Comparison of ENCODE assay signal across 8 cellular contexts in genomic region chr13:48303331-48304131, GRCh38. TPM values are rescaled to one million over a fixed set of nuclear protein-coding genes. Genes with fewer than 3 reads are reported as not detected.
A peak's percentile ranks its signal among the peaks of the same experiment; 100 is the strongest.
DNase-seq lines count a peak whose midpoint lies in the region; ATAC-seq, FAIRE-seq and TF ChIP-seq lines count a peak whose summit lies in the region.

Gene RB1, plus strand, starts transcription at chr13:48303751. Its CDS starts 162 bp downstream, at chr13:48303913.

- H3K9me3 ChIP-seq in ascending aorta: no peaks in the 10 kb centered on the region
- no peaks in the 10 kb centered on the region for H3K9me3 ChIP-seq in right cardiac atrium (ENCODE audit: control insufficient read depth, low read length)

- no peak for TF ChIP-seq CTCF in ascending aorta (IDR thresholded peaks at IDR 0.05)

- peak; percentile 60 for DNase-seq in NCI-H1694 treated with DMSO at 0.1 percent for 48 hours (lab: John Stamatoyannopoulos, UW)
- peak; percentile 73 to 96 for DNase-seq in ascending aorta (ENCODE audit: low spot score in 2 of 2)
- DNase-seq in right cardiac atrium: peak; percentile 97 to 98 (median 97)
- peak; percentile 72 for DNase-seq in pulmonary artery endothelial cell (ENCODE audit: low read depth, low spot score)
- peak; percentile 88 for DNase-seq in urothelium cell line (ENCODE audit: low spot score)

- under 1% methylated on average over 97 of the region's 97 CpGs for WGBS in right cardiac atrium

- no peak for FAIRE-seq in urothelium cell line (lab: Jason Lieb, UNC)

- peak within 1 kb of the TSS; percentile 98 to 99 for H3K27ac ChIP-seq in ascending aorta
- peak within 1 kb of the TSS; percentile 98 for H3K27ac ChIP-seq in right cardiac atrium (ENCODE audit: low read length)

- H3K36me3 ChIP-seq in ascending aorta: peaks cover 2 to 3% of the 10 kb centered on the region in 2 donors

- H3K4me3 ChIP-seq in ascending aorta (peak within 1 kb of the TSS; percentile 72 to 97), right cardiac atrium (ENCODE audit: low read length) (peak within 1 kb of the TSS; percentile 82)

- intact Hi-C loops in T-helper 2 cell treated with Interferon-gamma antibody and Interleukin-4, amounts not matched to agents 100 ng/mL and 5 ng/mL, for 36 hours (cut with micrococcal nuclease): loop anchor here (1.0 to 5.0 kb wide), 12 partner anchors 70 to 1489 kb away; partner anchors contain the start of genes CYSLTR2, ITM2B, KPNA3 and LPAR6
- intact Hi-C loops in ascending aorta (cut with DNase I): loop anchor here (1.0 to 2.0 kb wide), 6 partner anchors 70 to 266 kb away; partner anchors contain the start of genes ITM2B, MED4 and NUDT15
- intact Hi-C loops in right cardiac atrium (cut with DNase I): loop anchor here in 3 of 4 donors (10.0 kb wide), 2 partner anchors 59 to 69 kb away; partner anchors contain the start of gene ITM2B (in 2 of the 3)

- H3K4me1 ChIP-seq in ascending aorta: peaks cover 0 to 20% of the 10 kb centered on the region in 2 donors
- H3K4me1 ChIP-seq in right cardiac atrium (ENCODE audit: control insufficient read depth, insufficient read depth, low read length): peaks cover 3% of the 10 kb centered on the region

- H3K27me3 ChIP-seq in ascending aorta: no peaks in the 10 kb centered on the region
- no peaks in the 10 kb centered on the region for H3K27me3 ChIP-seq in right cardiac atrium (ENCODE audit: control insufficient read depth, insufficient read depth)

- peak; percentile 75 for ATAC-seq in GM18498 (IDR thresholded peaks at IDR 0.05; ENCODE audit: unreplicated experiment)
- peak; percentile 77 for ATAC-seq in HG02884 (IDR thresholded peaks at IDR 0.05; ENCODE audit: unreplicated experiment)
- peak; percentile 97 for ATAC-seq in right cardiac atrium

RNA-seq across cellular contexts. Expression of gene RB1, which starts in this region (rescaled TPM):
- total RNA-seq in T-helper 2 cell treated with Interferon-gamma antibody and Interleukin-4, amounts not matched to agents 100 ng/mL and 5 ng/mL, for 36 hours: 39.8 and 40.0 TPM in 2 replicates
- total RNA-seq in ascending aorta (10.6 TPM), right cardiac atrium (10 to 100 TPM; 21.8 to 29.0 (median 27.3) TPM), pulmonary artery endothelial cell (21.4 and 31.4 TPM in 2 replicates)
- polyA plus RNA-seq in right cardiac atrium: 12.3 TPM

Comparison
In these comparisons a context has a peak if more than half of its experiments do, and no peak if none do; other contexts are left out.
1. Peak in every context shown above with its lines: DNase-seq, ATAC-seq, H3K4me3 ChIP-seq and H3K27ac ChIP-seq.